25 cellular contexts compared by ENCODE assay signal in genomic region chr1:234643111-234643849, GRCh38. TPM values are rescaled to one million over a fixed set of nuclear protein-coding genes. Genes with fewer than 3 reads are reported as not detected.
DNase-seq lines count a peak whose midpoint lies in the region; ATAC-seq, FAIRE-seq and TF ChIP-seq lines count a peak whose summit lies in the region.
"Had no signal": no experiment of that assay in that cellular context is flagged by ENCODE, and none has a peak within 500 bp of the region (broad histone marks: within the 10 kb centered on the region; RNA-seq: fewer than 3 reads in every experiment).

No MANE protein-coding gene starts in this region.

- no peaks in the 10 kb centered on the region for H3K27me3 Mint-ChIP-seq in Caco-2 (ENCODE audit: insufficient read depth, unreplicated experiment)
- H3K27me3 Mint-ChIP-seq: activated B cell treated with CpG ODN at 0.5 μM for 24 hours; activated naive CD8-positive, alpha-beta T cell treated with anti-CD3 and anti-CD28 coated beads, Interleukin-2, amount 50 U/mL, for 24 hours; dendritic cell treated with granulocyte-macrophage colony-stimulating factor and Interleukin-4, amounts not matched to agents 40 ng/mL and 50 ng/mL, for 4 days had no signal

- peaks cover 24% of the 10 kb centered on the region for H3K9me3 Mint-ChIP-seq in Caco-2 (ENCODE audit: unreplicated experiment)

- ATAC-seq in pancreas: peak; percentile 82 to 90 (median 85)
- ATAC-seq: activated naive CD8-positive, alpha-beta T cell treated with anti-CD3 and anti-CD28 coated beads, Interleukin-2, amount 50 U/mL, for 24 hours; heart right ventricle had no signal

- TF ChIP-seq CTCF in Caco-2 (IDR thresholded peaks at IDR 0.05; ENCODE audit: insufficient read depth in 1 of 2, low read depth in 1 of 2, low read length in 1 of 2, severe bottlenecking in 1 of 2, unreplicated experiment in 1 of 2) (no peak), VCaP (conservative IDR thresholded peaks at IDR 0.05) (no peak), pancreas (IDR thresholded peaks at IDR 0.05) (no peak)

- H3K4me3 ChIP-seq in Caco-2 (ENCODE audit: low read depth, low read length) (no peak overlapping the region), pancreas (no peak overlapping the region)
- H3K4me3 ChIP-seq: BLaER1, heart right ventricle, vagina had no signal

- peaks cover 7% of the 10 kb centered on the region; the same call in 1 of the 2 replicates for H3K9me3 ChIP-seq in Caco-2
- H3K9me3 ChIP-seq in pancreas: no peaks in the 10 kb centered on the region
- H3K9me3 ChIP-seq: neutrophil, vagina had no signal

- peak; percentile 94 to 96 for DNase-seq in Caco-2
- peak; percentile 74 for DNase-seq in left kidney (ENCODE audit: low read depth, low spot score)
- peak; percentile 63 to 84 (median 76) for DNase-seq in pancreas
- DNase-seq in GOT3 (lab: John Stamatoyannopoulos, UW): no peak
- no peak for DNase-seq in T1000 (lab: John Stamatoyannopoulos, UW)
- DNase-seq in SIG-M5 treated with dmso at 0.1 percent for 504 hours (lab: John Stamatoyannopoulos, UW; ENCODE audit: unreplicated experiment): no peak
- DNase-seq in NCI-H1092 (lab: John Stamatoyannopoulos, UW): no peak
- DNase-seq: activated B cell treated with CpG ODN at 0.5 μM for 24 hours; activated CD4-positive, alpha-beta T cell treated with anti-CD3 and anti-CD28 coated beads, Interleukin-2, amount 50 U/mL, for 48 hours; activated effector memory CD4-positive, alpha-beta T cell treated with anti-CD3 and anti-CD28 coated beads, Interleukin-2, amount 50 U/mL, for 16 hours; activated naive CD8-positive, alpha-beta T cell treated with anti-CD3 and anti-CD28 coated beads, Interleukin-2, amount 50 U/mL, for 24 hours; heart right ventricle; Kasumi-1; NCI-H1930; NCI-H2227 treated with DMSO at 0.1 percent for 48 hours; OCI-M1; SHP77; stimulated activated CD8-positive, alpha-beta memory T cell treated with anti-CD3 and anti-CD28 coated beads, Interleukin-4, amount 100 ng/mL, for 48 hours had no signal

- WGBS in pancreas, 2 donors: 8 to 13% methylated on average over 14 of the region's 14 CpGs

- H3K4me1 ChIP-seq in Caco-2 (peaks cover 56% of the 10 kb centered on the region), pancreas (peaks cover 28 to 51% (median 43%) of the 10 kb centered on the region in 3 donors)
- H3K4me1 ChIP-seq: vagina had no signal

- POLR2A ChIA-PET in Caco-2 (lab: Charles Lee): interaction anchor here (0.5 to 1.4 kb wide), 7 partner anchors 16 to 97 kb away, joined by 3 to 8 read pairs (median 5); no protein-coding TSS in a partner anchor

- CTCF ChIA-PET in Caco-2 (lab: Charles Lee): interaction anchor here (0.5 to 1.4 kb wide), 2 partner anchors 30 to 73 kb away, joined by 3 to 5 read pairs; no protein-coding TSS in a partner anchor

- intact Hi-C loops in Caco-2 (cut with micrococcal nuclease; ENCODE audit: unreplicated experiment): loop anchor here (1.0 to 2.0 kb wide), 8 partner anchors 16 to 332 kb away; no protein-coding TSS in a partner anchor
- intact Hi-C loops in pancreas (cut with DNase I): no loop called here

- peaks cover 43% of the 10 kb centered on the region for H3K4me1 Mint-ChIP-seq in Caco-2 (ENCODE audit: low read depth, unreplicated experiment)
- H3K4me1 Mint-ChIP-seq: activated B cell treated with CpG ODN at 0.5 μM for 24 hours; activated naive CD8-positive, alpha-beta T cell treated with anti-CD3 and anti-CD28 coated beads, Interleukin-2, amount 50 U/mL, for 24 hours had no signal

- peak overlapping the region; percentile 60 for H3K4me3 Mint-ChIP-seq in Caco-2 (ENCODE audit: unreplicated experiment)
- H3K4me3 Mint-ChIP-seq: activated B cell treated with CpG ODN at 0.5 μM for 24 hours; activated naive CD8-positive, alpha-beta T cell treated with anti-CD3 and anti-CD28 coated beads, Interleukin-2, amount 50 U/mL, for 24 hours; dendritic cell treated with granulocyte-macrophage colony-stimulating factor and Interleukin-4, amounts not matched to agents 40 ng/mL and 50 ng/mL, for 4 days; T-helper 1 cell treated with Interleukin-12 subunit alpha and Interleukin-12 subunit beta and Interleukin-4 antibody, amounts not matched to agents 30 μg/mL and 1 μg/mL, for 36 hours had no signal

- H3K27me3 ChIP-seq in Caco-2 (replicated peaks; ENCODE audit: control insufficient read depth, insufficient read depth, low read length): no peaks in the 10 kb centered on the region
- H3K27me3 ChIP-seq in pancreas: no peaks in the 10 kb centered on the region
- H3K27me3 ChIP-seq: BLaER1, heart right ventricle, neutrophil, vagina had no signal

- H3K27ac ChIP-seq in VCaP: peak overlapping the region; percentile 72
- H3K27ac ChIP-seq in pancreas: peak overlapping the region; percentile 59 to 90 (median 82)
- H3K27ac ChIP-seq: BLaER1, heart right ventricle, neutrophil, vagina had no signal

- H3K36me3 Mint-ChIP-seq in Caco-2 (ENCODE audit: insufficient read depth, unreplicated experiment): peaks cover 22% of the 10 kb centered on the region

- TSS peak; percentile 37 for BruUV-seq in Caco-2 (replicated peaks; lab: Mats Ljungman, UMichigan)

- H3K27ac Mint-ChIP-seq in Caco-2 (ENCODE audit: unreplicated experiment): peak overlapping the region; percentile 93
- H3K27ac Mint-ChIP-seq: activated B cell treated with CpG ODN at 0.5 μM for 24 hours; activated naive CD8-positive, alpha-beta T cell treated with anti-CD3 and anti-CD28 coated beads, Interleukin-2, amount 50 U/mL, for 24 hours; dendritic cell treated with granulocyte-macrophage colony-stimulating factor and Interleukin-4, amounts not matched to agents 40 ng/mL and 50 ng/mL, for 4 days; T-helper 1 cell treated with Interleukin-12 subunit alpha and Interleukin-12 subunit beta and Interleukin-4 antibody, amounts not matched to agents 30 μg/mL and 1 μg/mL, for 36 hours had no signal

- no peak for FAIRE-seq in pancreas (lab: Jason Lieb, UNC)
- FAIRE-seq: endothelial cell of umbilical vein had no signal

- H3K36me3 ChIP-seq in Caco-2 (ENCODE audit: control insufficient read depth, insufficient read depth, low read length) (no peaks in the 10 kb centered on the region), pancreas (no peaks in the 10 kb centered on the region)
- H3K36me3 ChIP-seq: BLaER1, heart right ventricle, neutrophil, vagina had no signal

RNA-seq across cellular contexts. Expression of gene IRF2BP2, which starts 33.3 kb away (rescaled TPM):
- 129 and 135 TPM in 2 replicates for total RNA-seq in Caco-2 (2022)
- 10 to 100 TPM; 47.0 to 95.6 (median 55.0) TPM for total RNA-seq in pancreas
- 10 to 100 TPM; 57.2 to 93.6 TPM for polyA plus RNA-seq in pancreas

Comparison
In these comparisons a context has a peak if more than half of its experiments do, and no peak if none do; other contexts are left out.
1. DNase-seq: peak in Caco-2 (2 of 2), left kidney (single experiment) and pancreas (6 of 6); none in GOT3 (single experiment), T1000 (single experiment), SIG-M5 treated with dmso at 0.1 percent for 504 hours (single experiment) and NCI-H1092 (single experiment).